In the genomic region with DNA sequence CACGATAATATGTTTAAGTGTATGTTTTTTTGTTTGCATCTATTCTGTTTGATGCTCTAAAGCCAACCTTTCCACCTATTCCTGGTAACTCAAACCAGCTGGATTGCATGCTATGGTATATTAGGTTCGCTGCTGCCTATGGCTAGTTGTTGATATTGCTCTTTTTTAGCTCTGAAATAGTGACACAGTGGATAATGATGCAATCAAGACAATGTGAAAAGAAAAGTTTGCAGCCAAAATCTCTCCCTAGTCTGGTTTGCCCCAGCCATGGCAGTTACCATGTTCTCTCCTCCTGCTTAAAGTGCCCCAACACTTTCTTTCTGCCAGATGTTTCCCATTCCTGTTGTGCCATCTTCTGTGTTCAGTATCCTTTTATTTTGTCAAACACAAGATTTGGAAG, we compare ENCODE assay signal across 2 cellular contexts.
TF ChIP-seq lines count a peak whose summit lies in the region.

No MANE protein-coding gene starts in this region.

TF ChIP-seq in IMR-90, 13 proteins besides CTCF, POLR2A, EP300 and RAD21:
- TF ChIP-seq CEBPB (IDR thresholded peaks at IDR 0.05; ENCODE audit: low read depth, low read length) = peak; percentile 81
- no peak for TF ChIP-seq BHLHE40 (IDR thresholded peaks at IDR 0.05; ENCODE audit: low read depth, low read length)

TF ChIP-seq in H1, 55 proteins besides CTCF, POLR2A, EP300 and RAD21:
- TF ChIP-seq CREB1 (IDR thresholded peaks at IDR 0.05) (no peak), PHF8 (conservative IDR thresholded peaks at IDR 0.05; ENCODE audit: low read depth, low read length) (no peak), BCL11A (IDR thresholded peaks at IDR 0.05; ENCODE audit: low read depth in 2 of 2, low read length in 2 of 2) (no peak), TCF12 (IDR thresholded peaks at IDR 0.05; ENCODE audit: low read depth, low read length) (no peak), RXRA (IDR thresholded peaks at IDR 0.05; ENCODE audit: insufficient read depth, low read depth, low read length) (no peak), CEBPB (IDR thresholded peaks at IDR 0.05; ENCODE audit: low read depth, low read length) (peak; percentile 25; the same call in 1 of the 2 replicates), SP1 (IDR thresholded peaks at IDR 0.05; ENCODE audit: low read depth, low read length) (no peak), SP4 (IDR thresholded peaks at IDR 0.05; ENCODE audit: low read length) (no peak), TBP (IDR thresholded peaks at IDR 0.05; ENCODE audit: low read depth, low read length) (no peak)
